1 cellular context compared by ENCODE assay signal in the genomic region with DNA sequence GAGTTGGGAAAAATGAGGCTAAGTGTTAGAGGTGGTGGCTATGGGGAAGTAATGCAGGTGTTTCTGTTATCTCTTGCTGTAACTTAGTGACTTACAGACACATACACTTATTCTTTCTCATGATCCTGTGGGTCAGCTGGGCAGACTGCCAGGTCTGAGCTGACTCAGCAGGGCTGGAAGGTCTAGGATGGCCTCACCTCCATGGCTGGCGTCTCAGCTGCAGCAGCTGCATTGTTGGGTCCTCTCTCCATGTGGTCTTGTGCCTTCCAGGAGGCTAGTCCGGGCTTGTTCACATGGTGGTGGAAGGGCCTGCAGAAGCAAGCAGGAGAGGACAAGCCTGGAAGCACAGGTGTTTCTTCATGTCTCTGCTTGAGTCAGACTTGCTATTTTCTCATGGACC.
A peak's percentile ranks its signal among the peaks of the same experiment; 100 is the strongest.
TF ChIP-seq lines count a peak whose summit lies in the region.

No MANE protein-coding gene starts in this region.

TF ChIP-seq in HEK293, 187 proteins besides CTCF, POLR2A, EP300 and RAD21 (continued from another document):
- TF ChIP-seq, protein P1, sequence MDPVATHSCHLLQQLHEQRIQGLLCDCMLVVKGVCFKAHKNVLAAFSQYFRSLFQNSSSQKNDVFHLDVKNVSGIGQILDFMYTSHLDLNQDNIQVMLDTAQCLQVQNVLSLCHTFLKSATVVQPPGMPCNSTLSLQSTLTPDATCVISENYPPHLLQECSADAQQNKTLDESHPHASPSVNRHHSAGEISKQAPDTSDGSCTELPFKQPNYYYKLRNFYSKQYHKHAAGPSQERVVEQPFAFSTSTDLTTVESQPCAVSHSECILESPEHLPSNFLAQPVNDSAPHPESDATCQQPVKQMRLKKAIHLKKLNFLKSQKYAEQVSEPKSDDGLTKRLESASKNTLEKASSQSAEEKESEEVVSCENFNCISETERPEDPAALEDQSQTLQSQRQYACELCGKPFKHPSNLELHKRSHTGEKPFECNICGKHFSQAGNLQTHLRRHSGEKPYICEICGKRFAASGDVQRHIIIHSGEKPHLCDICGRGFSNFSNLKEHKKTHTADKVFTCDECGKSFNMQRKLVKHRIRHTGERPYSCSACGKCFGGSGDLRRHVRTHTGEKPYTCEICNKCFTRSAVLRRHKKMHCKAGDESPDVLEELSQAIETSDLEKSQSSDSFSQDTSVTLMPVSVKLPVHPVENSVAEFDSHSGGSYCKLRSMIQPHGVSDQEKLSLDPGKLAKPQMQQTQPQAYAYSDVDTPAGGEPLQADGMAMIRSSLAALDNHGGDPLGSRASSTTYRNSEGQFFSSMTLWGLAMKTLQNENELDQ (tag by site-specific recombination; IDR thresholded peaks at IDR 0.05; ENCODE audit: low read depth): no peak
- TF ChIP-seq, protein P2, sequence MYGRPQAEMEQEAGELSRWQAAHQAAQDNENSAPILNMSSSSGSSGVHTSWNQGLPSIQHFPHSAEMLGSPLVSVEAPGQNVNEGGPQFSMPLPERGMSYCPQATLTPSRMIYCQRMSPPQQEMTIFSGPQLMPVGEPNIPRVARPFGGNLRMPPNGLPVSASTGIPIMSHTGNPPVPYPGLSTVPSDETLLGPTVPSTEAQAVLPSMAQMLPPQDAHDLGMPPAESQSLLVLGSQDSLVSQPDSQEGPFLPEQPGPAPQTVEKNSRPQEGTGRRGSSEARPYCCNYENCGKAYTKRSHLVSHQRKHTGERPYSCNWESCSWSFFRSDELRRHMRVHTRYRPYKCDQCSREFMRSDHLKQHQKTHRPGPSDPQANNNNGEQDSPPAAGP (tag by site-specific recombination; IDR thresholded peaks at IDR 0.05): no peak
- TF ChIP-seq ZNF596 (tag by site-specific recombination; IDR thresholded peaks at IDR 0.05) (no peak), ZNF530 (tag by site-specific recombination; IDR thresholded peaks at IDR 0.05; ENCODE audit: low read depth) (no peak), ZNF121 (tag by site-specific recombination; IDR thresholded peaks at IDR 0.05) (no peak), GLIS1 (tag by site-specific recombination; IDR thresholded peaks at IDR 0.05) (peak; percentile 75), ZNF423 (tag by site-specific recombination; IDR thresholded peaks at IDR 0.05) (no peak), ZNF785 (tag by site-specific recombination; IDR thresholded peaks at IDR 0.05) (no peak), ZNF510 (tag by site-specific recombination; IDR thresholded peaks at IDR 0.05; ENCODE audit: insufficient replicate concordance) (no peak), ZNF132 (tag by site-specific recombination; IDR thresholded peaks at IDR 0.05; ENCODE audit: borderline replicate concordance) (no peak), ZNF133 (tag by site-specific recombination; IDR thresholded peaks at IDR 0.05) (no peak), ZNF221 (tag by site-specific recombination; IDR thresholded peaks at IDR 0.05; ENCODE audit: borderline replicate concordance) (no peak), ZNF660 (tag by site-specific recombination; IDR thresholded peaks at IDR 0.05) (0 out of 2 replicates have a peak, but pooled peaks have one; percentile 62), ZNF37A (tag by site-specific recombination; IDR thresholded peaks at IDR 0.05) (no peak), ZNF175 (tag by site-specific recombination; IDR thresholded peaks at IDR 0.05) (no peak), ZNF23 (tag by site-specific recombination; IDR thresholded peaks at IDR 0.05; ENCODE audit: borderline replicate concordance) (no peak), ZBTB8A (tag by site-specific recombination; IDR thresholded peaks at IDR 0.05) (no peak), ZBTB48 (tag by site-specific recombination; IDR thresholded peaks at IDR 0.05) (no peak), ZSCAN30 (tag by site-specific recombination; IDR thresholded peaks at IDR 0.05) (no peak), ZNF747 (tag by site-specific recombination; IDR thresholded peaks at IDR 0.05) (no peak), ZNF792 (tag by site-specific recombination; IDR thresholded peaks at IDR 0.05) (no peak), ZNF335 (tag by site-specific recombination; conservative IDR thresholded peaks at IDR 0.05) (0 out of 2 replicates have a peak, but pooled peaks have one; percentile 13), GLIS2 (tag by site-specific recombination; IDR thresholded peaks at IDR 0.05) (0 out of 2 replicates have a peak, but pooled peaks have one; percentile 29), ZFP37 (tag by site-specific recombination; IDR thresholded peaks at IDR 0.05) (0 out of 2 replicates have a peak, but pooled peaks have one; percentile 39), ZNF624 (tag by site-specific recombination; IDR thresholded peaks at IDR 0.05) (no peak)
- TF ChIP-seq, protein P3, sequence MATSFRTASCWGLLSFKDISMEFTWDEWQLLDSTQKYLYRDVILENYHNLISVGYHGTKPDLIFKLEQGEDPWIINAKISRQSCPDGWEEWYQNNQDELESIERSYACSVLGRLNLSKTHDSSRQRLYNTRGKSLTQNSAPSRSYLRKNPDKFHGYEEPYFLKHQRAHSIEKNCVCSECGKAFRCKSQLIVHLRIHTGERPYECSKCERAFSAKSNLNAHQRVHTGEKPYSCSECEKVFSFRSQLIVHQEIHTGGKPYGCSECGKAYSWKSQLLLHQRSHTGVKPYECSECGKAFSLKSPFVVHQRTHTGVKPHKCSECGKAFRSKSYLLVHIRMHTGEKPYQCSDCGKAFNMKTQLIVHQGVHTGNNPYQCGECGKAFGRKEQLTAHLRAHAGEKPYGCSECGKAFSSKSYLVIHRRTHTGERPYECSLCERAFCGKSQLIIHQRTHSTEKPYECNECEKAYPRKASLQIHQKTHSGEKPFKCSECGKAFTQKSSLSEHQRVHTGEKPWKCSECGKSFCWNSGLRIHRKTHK (tag by site-specific recombination; IDR thresholded peaks at IDR 0.05): no peak
- TF ChIP-seq, protein P4, sequence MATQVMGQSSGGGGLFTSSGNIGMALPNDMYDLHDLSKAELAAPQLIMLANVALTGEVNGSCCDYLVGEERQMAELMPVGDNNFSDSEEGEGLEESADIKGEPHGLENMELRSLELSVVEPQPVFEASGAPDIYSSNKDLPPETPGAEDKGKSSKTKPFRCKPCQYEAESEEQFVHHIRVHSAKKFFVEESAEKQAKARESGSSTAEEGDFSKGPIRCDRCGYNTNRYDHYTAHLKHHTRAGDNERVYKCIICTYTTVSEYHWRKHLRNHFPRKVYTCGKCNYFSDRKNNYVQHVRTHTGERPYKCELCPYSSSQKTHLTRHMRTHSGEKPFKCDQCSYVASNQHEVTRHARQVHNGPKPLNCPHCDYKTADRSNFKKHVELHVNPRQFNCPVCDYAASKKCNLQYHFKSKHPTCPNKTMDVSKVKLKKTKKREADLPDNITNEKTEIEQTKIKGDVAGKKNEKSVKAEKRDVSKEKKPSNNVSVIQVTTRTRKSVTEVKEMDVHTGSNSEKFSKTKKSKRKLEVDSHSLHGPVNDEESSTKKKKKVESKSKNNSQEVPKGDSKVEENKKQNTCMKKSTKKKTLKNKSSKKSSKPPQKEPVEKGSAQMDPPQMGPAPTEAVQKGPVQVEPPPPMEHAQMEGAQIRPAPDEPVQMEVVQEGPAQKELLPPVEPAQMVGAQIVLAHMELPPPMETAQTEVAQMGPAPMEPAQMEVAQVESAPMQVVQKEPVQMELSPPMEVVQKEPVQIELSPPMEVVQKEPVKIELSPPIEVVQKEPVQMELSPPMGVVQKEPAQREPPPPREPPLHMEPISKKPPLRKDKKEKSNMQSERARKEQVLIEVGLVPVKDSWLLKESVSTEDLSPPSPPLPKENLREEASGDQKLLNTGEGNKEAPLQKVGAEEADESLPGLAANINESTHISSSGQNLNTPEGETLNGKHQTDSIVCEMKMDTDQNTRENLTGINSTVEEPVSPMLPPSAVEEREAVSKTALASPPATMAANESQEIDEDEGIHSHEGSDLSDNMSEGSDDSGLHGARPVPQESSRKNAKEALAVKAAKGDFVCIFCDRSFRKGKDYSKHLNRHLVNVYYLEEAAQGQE (tag by site-specific recombination; IDR thresholded peaks at IDR 0.05): no peak
- TF ChIP-seq, protein P5, sequence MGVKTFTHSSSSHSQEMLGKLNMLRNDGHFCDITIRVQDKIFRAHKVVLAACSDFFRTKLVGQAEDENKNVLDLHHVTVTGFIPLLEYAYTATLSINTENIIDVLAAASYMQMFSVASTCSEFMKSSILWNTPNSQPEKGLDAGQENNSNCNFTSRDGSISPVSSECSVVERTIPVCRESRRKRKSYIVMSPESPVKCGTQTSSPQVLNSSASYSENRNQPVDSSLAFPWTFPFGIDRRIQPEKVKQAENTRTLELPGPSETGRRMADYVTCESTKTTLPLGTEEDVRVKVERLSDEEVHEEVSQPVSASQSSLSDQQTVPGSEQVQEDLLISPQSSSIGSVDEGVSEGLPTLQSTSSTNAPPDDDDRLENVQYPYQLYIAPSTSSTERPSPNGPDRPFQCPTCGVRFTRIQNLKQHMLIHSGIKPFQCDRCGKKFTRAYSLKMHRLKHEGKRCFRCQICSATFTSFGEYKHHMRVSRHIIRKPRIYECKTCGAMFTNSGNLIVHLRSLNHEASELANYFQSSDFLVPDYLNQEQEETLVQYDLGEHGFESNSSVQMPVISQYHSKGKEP (tag by site-specific recombination; IDR thresholded peaks at IDR 0.05): no peak; the same call in 1 of the 2 replicates
- TF ChIP-seq, protein P6, sequence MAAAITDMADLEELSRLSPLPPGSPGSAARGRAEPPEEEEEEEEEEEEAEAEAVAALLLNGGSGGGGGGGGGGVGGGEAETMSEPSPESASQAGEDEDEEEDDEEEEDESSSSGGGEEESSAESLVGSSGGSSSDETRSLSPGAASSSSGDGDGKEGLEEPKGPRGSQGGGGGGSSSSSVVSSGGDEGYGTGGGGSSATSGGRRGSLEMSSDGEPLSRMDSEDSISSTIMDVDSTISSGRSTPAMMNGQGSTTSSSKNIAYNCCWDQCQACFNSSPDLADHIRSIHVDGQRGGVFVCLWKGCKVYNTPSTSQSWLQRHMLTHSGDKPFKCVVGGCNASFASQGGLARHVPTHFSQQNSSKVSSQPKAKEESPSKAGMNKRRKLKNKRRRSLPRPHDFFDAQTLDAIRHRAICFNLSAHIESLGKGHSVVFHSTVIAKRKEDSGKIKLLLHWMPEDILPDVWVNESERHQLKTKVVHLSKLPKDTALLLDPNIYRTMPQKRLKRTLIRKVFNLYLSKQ (tag by site-specific recombination; IDR thresholded peaks at IDR 0.05; ENCODE audit: borderline replicate concordance): no peak
- TF ChIP-seq, protein P7, sequence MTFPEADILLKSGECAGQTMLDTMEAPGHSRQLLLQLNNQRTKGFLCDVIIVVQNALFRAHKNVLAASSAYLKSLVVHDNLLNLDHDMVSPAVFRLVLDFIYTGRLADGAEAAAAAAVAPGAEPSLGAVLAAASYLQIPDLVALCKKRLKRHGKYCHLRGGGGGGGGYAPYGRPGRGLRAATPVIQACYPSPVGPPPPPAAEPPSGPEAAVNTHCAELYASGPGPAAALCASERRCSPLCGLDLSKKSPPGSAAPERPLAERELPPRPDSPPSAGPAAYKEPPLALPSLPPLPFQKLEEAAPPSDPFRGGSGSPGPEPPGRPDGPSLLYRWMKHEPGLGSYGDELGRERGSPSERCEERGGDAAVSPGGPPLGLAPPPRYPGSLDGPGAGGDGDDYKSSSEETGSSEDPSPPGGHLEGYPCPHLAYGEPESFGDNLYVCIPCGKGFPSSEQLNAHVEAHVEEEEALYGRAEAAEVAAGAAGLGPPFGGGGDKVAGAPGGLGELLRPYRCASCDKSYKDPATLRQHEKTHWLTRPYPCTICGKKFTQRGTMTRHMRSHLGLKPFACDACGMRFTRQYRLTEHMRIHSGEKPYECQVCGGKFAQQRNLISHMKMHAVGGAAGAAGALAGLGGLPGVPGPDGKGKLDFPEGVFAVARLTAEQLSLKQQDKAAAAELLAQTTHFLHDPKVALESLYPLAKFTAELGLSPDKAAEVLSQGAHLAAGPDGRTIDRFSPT (tag by site-specific recombination; IDR thresholded peaks at IDR 0.05): no peak
- TF ChIP-seq, protein P8, sequence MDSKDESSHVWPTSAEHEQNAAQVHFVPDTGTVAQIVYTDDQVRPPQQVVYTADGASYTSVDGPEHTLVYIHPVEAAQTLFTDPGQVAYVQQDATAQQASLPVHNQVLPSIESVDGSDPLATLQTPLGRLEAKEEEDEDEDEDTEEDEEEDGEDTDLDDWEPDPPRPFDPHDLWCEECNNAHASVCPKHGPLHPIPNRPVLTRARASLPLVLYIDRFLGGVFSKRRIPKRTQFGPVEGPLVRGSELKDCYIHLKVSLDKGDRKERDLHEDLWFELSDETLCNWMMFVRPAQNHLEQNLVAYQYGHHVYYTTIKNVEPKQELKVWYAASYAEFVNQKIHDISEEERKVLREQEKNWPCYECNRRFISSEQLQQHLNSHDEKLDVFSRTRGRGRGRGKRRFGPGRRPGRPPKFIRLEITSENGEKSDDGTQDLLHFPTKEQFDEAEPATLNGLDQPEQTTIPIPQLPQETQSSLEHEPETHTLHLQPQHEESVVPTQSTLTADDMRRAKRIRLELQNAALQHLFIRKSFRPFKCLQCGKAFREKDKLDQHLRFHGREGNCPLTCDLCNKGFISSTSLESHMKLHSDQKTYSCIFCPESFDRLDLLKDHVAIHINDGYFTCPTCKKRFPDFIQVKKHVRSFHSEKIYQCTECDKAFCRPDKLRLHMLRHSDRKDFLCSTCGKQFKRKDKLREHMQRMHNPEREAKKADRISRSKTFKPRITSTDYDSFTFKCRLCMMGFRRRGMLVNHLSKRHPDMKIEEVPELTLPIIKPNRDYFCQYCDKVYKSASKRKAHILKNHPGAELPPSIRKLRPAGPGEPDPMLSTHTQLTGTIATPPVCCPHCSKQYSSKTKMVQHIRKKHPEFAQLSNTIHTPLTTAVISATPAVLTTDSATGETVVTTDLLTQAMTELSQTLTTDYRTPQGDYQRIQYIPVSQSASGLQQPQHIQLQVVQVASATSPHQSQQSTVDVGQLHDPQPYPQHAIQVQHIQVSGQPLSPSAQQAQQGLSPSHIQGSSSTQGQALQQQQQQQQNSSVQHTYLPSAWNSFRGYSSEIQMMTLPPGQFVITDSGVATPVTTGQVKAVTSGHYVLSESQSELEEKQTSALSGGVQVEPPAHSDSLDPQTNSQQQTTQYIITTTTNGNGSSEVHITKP (tag by site-specific recombination; IDR thresholded peaks at IDR 0.05): 0 out of 2 replicates have a peak, but pooled peaks have one; percentile 27
- TF ChIP-seq, protein P9, sequence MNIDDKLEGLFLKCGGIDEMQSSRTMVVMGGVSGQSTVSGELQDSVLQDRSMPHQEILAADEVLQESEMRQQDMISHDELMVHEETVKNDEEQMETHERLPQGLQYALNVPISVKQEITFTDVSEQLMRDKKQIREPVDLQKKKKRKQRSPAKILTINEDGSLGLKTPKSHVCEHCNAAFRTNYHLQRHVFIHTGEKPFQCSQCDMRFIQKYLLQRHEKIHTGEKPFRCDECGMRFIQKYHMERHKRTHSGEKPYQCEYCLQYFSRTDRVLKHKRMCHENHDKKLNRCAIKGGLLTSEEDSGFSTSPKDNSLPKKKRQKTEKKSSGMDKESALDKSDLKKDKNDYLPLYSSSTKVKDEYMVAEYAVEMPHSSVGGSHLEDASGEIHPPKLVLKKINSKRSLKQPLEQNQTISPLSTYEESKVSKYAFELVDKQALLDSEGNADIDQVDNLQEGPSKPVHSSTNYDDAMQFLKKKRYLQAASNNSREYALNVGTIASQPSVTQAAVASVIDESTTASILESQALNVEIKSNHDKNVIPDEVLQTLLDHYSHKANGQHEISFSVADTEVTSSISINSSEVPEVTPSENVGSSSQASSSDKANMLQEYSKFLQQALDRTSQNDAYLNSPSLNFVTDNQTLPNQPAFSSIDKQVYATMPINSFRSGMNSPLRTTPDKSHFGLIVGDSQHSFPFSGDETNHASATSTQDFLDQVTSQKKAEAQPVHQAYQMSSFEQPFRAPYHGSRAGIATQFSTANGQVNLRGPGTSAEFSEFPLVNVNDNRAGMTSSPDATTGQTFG (tag by site-specific recombination; IDR thresholded peaks at IDR 0.05; ENCODE audit: borderline replicate concordance): no peak
